ENCODE assay signal across 9 cellular contexts in genomic region chr1:47225430-47226100, GRCh38. TPM values are rescaled to one million over a fixed set of nuclear protein-coding genes. Genes with fewer than 3 reads are reported as not detected.
DNase-seq lines count a peak whose midpoint lies in the region; ATAC-seq, FAIRE-seq and TF ChIP-seq lines count a peak whose summit lies in the region.
"Had no signal": no experiment of that assay in that cellular context is flagged by ENCODE, and none has a peak within 500 bp of the region (broad histone marks: within the 10 kb centered on the region; RNA-seq: fewer than 3 reads in every experiment).

No MANE protein-coding gene starts in this region.

- no peaks in the 10 kb centered on the region for H3K36me3 ChIP-seq in cardiac muscle cell
- H3K36me3 ChIP-seq in upper lobe of right lung: no peaks in the 10 kb centered on the region
- H3K36me3 ChIP-seq in kidney (ENCODE audit: control insufficient read depth in 1 of 2, insufficient read depth in 2 of 2, low read length in 2 of 2): no peaks in the 10 kb centered on the region

- DNase-seq in cardiac muscle cell (ENCODE audit: low read depth in 1 of 2, low spot score in 1 of 2) (peak in 1 of 2 donors; percentile 49), Right ventricle myocardium inferior (ENCODE audit: missing footprints) (no peak), mesothelial cell of epicardium (ENCODE audit: low spot score in 2 of 2, unreplicated experiment in 2 of 2) (no peak), upper lobe of right lung (no peak), kidney (no peak), nucleus accumbens (lab: John Stamatoyannopoulos, UW) (no peak)
- DNase-seq: hippocampal formation had no signal

- ATAC-seq in Right ventricle myocardium inferior: no peak
- peak; percentile 25 for ATAC-seq in upper lobe of right lung
- no peak for ATAC-seq in GM18870 (IDR thresholded peaks at IDR 0.05; ENCODE audit: unreplicated experiment)

- H3K4me3 ChIP-seq in cardiac muscle cell: peak overlapping the region; percentile 17
- H3K4me3 ChIP-seq in upper lobe of right lung: peak overlapping the region; percentile 36
- H3K4me3 ChIP-seq in kidney (ENCODE audit: low read length in 2 of 2): peak overlapping the region in 1 of 2 donors; percentile 4

- no peak overlapping the region for H3K9ac ChIP-seq in kidney (ENCODE audit: low read length in 2 of 2)

- H3K4me3 Mint-ChIP-seq in brain (peak overlapping the region; percentile 63 to 79 (median 73)), mesothelial cell of epicardium (peak overlapping the region; percentile 53)

- FAIRE-seq in kidney (lab: Jason Lieb, UNC): no peak

- H3K36me3 Mint-ChIP-seq in brain (no peaks in the 10 kb centered on the region), mesothelial cell of epicardium (no peaks in the 10 kb centered on the region)

- H3K4me1 ChIP-seq in cardiac muscle cell (ENCODE audit: low read depth) (no peaks in the 10 kb centered on the region), upper lobe of right lung (peaks cover 4% of the 10 kb centered on the region), kidney (ENCODE audit: control insufficient read depth in 1 of 2, insufficient read depth in 1 of 2, low read depth in 1 of 2, low read length in 2 of 2) (peaks cover 0 to 8% of the 10 kb centered on the region in 2 donors)

- peaks cover 100% of the 10 kb centered on the region for H3K27me3 ChIP-seq in cardiac muscle cell
- H3K27me3 ChIP-seq in upper lobe of right lung: peaks cover 69% of the 10 kb centered on the region

- H3K4me1 Mint-ChIP-seq in brain: peaks cover 19% of the 10 kb centered on the region
- H3K4me1 Mint-ChIP-seq in mesothelial cell of epicardium: peaks cover 6% of the 10 kb centered on the region

- H3K27ac Mint-ChIP-seq in brain (peak overlapping the region in 1 of 5 experiments; percentile 34), mesothelial cell of epicardium (no peak overlapping the region)

- H3K9me3 Mint-ChIP-seq in brain: no peaks in the 10 kb centered on the region
- H3K9me3 Mint-ChIP-seq in mesothelial cell of epicardium: no peaks in the 10 kb centered on the region

- intact Hi-C loops in Right ventricle myocardium inferior (cut with DNase I): no loop called here
- intact Hi-C loops in upper lobe of right lung (cut with DNase I): no loop called here
- intact Hi-C loops in kidney (cut with DNase I): no loop called here

- no peaks in the 10 kb centered on the region for H3K9me3 ChIP-seq in cardiac muscle cell (ENCODE audit: low read depth)
- no peaks in the 10 kb centered on the region for H3K9me3 ChIP-seq in upper lobe of right lung
- H3K9me3 ChIP-seq in kidney (ENCODE audit: control insufficient read depth in 1 of 2, low read length in 2 of 2): no peaks in the 10 kb centered on the region

- H3K27ac ChIP-seq in cardiac muscle cell (no peak overlapping the region), upper lobe of right lung (no peak overlapping the region), kidney (ENCODE audit: low read depth in 2 of 2, low read length in 2 of 2) (peak overlapping the region in 1 of 2 donors; percentile 32)

- H3K27me3 Mint-ChIP-seq in brain (peaks cover 50% of the 10 kb centered on the region), mesothelial cell of epicardium (ENCODE audit: low read depth) (peaks cover 50% of the 10 kb centered on the region)

- TF ChIP-seq CTCF in cardiac muscle cell (IDR thresholded peaks at IDR 0.05; ENCODE audit: low read depth, low read length) (no peak), brain (conservative IDR thresholded peaks at IDR 0.05) (no peak), mesothelial cell of epicardium (IDR thresholded peaks at IDR 0.05; ENCODE audit: unreplicated experiment) (no peak), upper lobe of right lung (IDR thresholded peaks at IDR 0.05) (no peak), kidney (IDR thresholded peaks at IDR 0.05; ENCODE audit: borderline replicate concordance, extremely low read depth, insufficient read depth) (no peak)

RNA-seq across cellular contexts. Expression of gene TAL1, which starts 6.5 kb away (rescaled TPM):
- 0.04 and 0.30 TPM in 2 replicates for total RNA-seq in cardiac muscle cell
- polyA plus RNA-seq in cardiac muscle cell: 0.32 and 0.55 TPM in 2 replicates
- total RNA-seq in Right ventricle myocardium inferior: 3.5 TPM
- 0.59 TPM for polyA plus RNA-seq in brain (ENCODE audit: insufficient read depth, low read depth, low replicate concordance)
- 0.09 to 0.24 TPM in 2 of 3 replicates, not detected in the other for total RNA-seq in mesothelial cell of epicardium
- 18.3 TPM for total RNA-seq in upper lobe of right lung
- 6.5 TPM for total RNA-seq in kidney
- polyA plus RNA-seq in kidney (ENCODE audit: insufficient read depth, low read depth, low replicate concordance): 3.1 TPM

RNA-seq across cellular contexts. Expression of gene PDZK1IP1, which starts 35.7 kb away (rescaled TPM):
- total RNA-seq in cardiac muscle cell (not detected in 2 replicates), Right ventricle myocardium inferior (not detected), mesothelial cell of epicardium (not detected in 3 replicates), upper lobe of right lung (41.2 TPM), kidney (245 TPM)
- polyA plus RNA-seq in cardiac muscle cell (not detected in 2 replicates), brain (ENCODE audit: insufficient read depth, low read depth, low replicate concordance) (not detected), kidney (ENCODE audit: insufficient read depth, low read depth, low replicate concordance) (2,553 TPM)

Comparison
In these comparisons a context has a peak if more than half of its experiments do, and no peak if none do; other contexts are left out.
1. RNA of gene PDZK1IP1, which starts 35.7 kb away (total RNA-seq): 245 TPM in kidney (single experiment) and 41.2 TPM in upper lobe of right lung (single experiment); not detected in Right ventricle myocardium inferior (single experiment), not detected in cardiac muscle cell and not detected in mesothelial cell of epicardium; every median in the first group is over 10 times any median in the second.